8 cellular contexts compared by ENCODE assay signal in the genomic region with DNA sequence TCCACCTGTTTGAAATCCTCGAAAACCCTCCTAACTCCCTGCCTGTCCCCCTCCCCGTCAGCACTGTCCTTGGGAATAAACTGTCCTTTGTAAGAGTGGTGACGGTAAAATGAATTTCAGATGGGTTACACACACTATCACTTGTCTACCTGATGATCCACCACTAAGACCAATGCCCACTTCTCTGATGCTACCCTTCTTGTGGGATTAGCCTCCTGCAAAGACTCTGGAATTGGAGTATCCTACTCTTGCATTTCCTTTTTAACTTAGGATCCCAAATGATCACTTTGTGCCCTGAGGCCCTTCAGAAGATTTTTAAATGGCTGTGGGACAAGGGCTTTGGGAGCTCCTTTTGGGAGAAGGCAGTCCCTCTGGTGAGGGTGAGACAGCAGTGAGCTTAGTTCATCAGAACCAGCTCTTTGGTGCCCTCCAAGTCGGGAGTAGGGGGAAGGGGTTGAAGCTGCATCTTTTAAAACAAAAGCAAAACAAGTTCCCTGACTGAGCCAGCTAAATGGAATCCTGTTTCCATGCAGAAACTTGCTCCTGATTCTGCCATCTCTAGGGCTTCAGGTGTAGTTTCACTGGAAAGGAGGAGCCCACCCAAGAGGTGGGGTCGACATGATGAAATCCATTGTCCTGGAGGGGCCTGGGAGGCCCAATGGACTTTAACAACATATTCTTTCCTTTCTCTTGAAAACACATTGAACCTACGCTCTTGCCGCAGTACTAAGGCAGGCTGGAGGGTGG.
DNase-seq lines count a peak whose midpoint lies in the region; ATAC-seq, FAIRE-seq and TF ChIP-seq lines count a peak whose summit lies in the region.
"Had no signal": no experiment of that assay in that cellular context is flagged by ENCODE, and none has a peak within 500 bp of the region (broad histone marks: within the 10 kb centered on the region; RNA-seq: fewer than 3 reads in every experiment).

No MANE protein-coding gene starts in this region.

- peaks cover 20% of the 10 kb centered on the region for H3K27me3 Mint-ChIP-seq in endothelial cell (ENCODE audit: unreplicated experiment)

- peak overlapping the region; percentile 4; the same call in 1 of the 2 replicates for H3K27ac ChIP-seq in WERI-Rb-1
- H3K27ac ChIP-seq in smooth muscle cell (ENCODE audit: low read depth): peak overlapping the region; percentile 43

- peaks cover 17% of the 10 kb centered on the region for H3K4me1 ChIP-seq in smooth muscle cell (ENCODE audit: low read depth)

- no peak overlapping the region for H3K4me3 Mint-ChIP-seq in endothelial cell (ENCODE audit: unreplicated experiment)

- peaks cover 66% of the 10 kb centered on the region for H3K4me1 Mint-ChIP-seq in endothelial cell (ENCODE audit: unreplicated experiment)

- H4K20me1 ChIP-seq in smooth muscle cell (ENCODE audit: low read depth): peaks cover 95% of the 10 kb centered on the region

- TF ChIP-seq CTCF in WERI-Rb-1 (IDR thresholded peaks at IDR 0.05; ENCODE audit: low read depth, low read length) (no peak), endothelial cell (IDR thresholded peaks at IDR 0.05; ENCODE audit: unreplicated experiment) (no peak), smooth muscle cell (IDR thresholded peaks at IDR 0.05; ENCODE audit: borderline replicate concordance, insufficient read depth, poor library complexity, severe bottlenecking) (no peak)

- H2AFZ ChIP-seq in smooth muscle cell (ENCODE audit: low read depth): no peak overlapping the region

- DNase-seq in H7: peak; percentile 50
- DNase-seq in WERI-Rb-1: no peak
- DNase-seq in endothelial cell (ENCODE audit: low spot score): no peak
- DNase-seq in smooth muscle cell (lab: John Stamatoyannopoulos, UW; ENCODE audit: unreplicated experiment): no peak
- DNase-seq in frontal cortex (ENCODE audit: low spot score in 2 of 2): no peak
- no peak for DNase-seq in HK-2 (ENCODE audit: unreplicated experiment)
- DNase-seq: activated gamma-delta T cell had no signal

- peaks cover 33% of the 10 kb centered on the region for H3K36me3 Mint-ChIP-seq in endothelial cell (ENCODE audit: low read depth, unreplicated experiment)

- H3K4me3 ChIP-seq in H7 (ENCODE audit: insufficient read depth, low read depth, low read length) (no peak overlapping the region), WERI-Rb-1 (ENCODE audit: low read depth, low read length) (no peak overlapping the region), smooth muscle cell (no peak overlapping the region)

- H3K36me3 ChIP-seq in H7 (replicated peaks; ENCODE audit: control insufficient read depth, insufficient read depth, low read length): peaks cover 23% of the 10 kb centered on the region
- H3K36me3 ChIP-seq in WERI-Rb-1: peaks cover 68% of the 10 kb centered on the region
- no peaks in the 10 kb centered on the region for H3K36me3 ChIP-seq in smooth muscle cell (ENCODE audit: low read depth)

- H3K27me3 ChIP-seq in H7 (ENCODE audit: control insufficient read depth, insufficient read depth, low read length): no peaks in the 10 kb centered on the region
- H3K27me3 ChIP-seq in WERI-Rb-1 (ENCODE audit: insufficient read depth, low read depth, severe bottlenecking): no peaks in the 10 kb centered on the region
- H3K27me3 ChIP-seq in smooth muscle cell (ENCODE audit: low read depth): no peaks in the 10 kb centered on the region

- H3K79me2 ChIP-seq in smooth muscle cell (ENCODE audit: low read depth): peaks cover 10% of the 10 kb centered on the region

- no peak for FAIRE-seq in frontal cortex (lab: Jason Lieb, UNC)

- H3F3A ChIP-seq in smooth muscle cell (ENCODE audit: low read depth): peaks cover 49% of the 10 kb centered on the region

- H3K9ac ChIP-seq in smooth muscle cell (ENCODE audit: low read depth): no peak overlapping the region

- H3K9me3 Mint-ChIP-seq in endothelial cell (ENCODE audit: unreplicated experiment): no peaks in the 10 kb centered on the region

- H3K9me3 ChIP-seq in WERI-Rb-1 (ENCODE audit: severe bottlenecking) (no peaks in the 10 kb centered on the region), smooth muscle cell (replicated peaks; ENCODE audit: low read depth) (no peaks in the 10 kb centered on the region)

- 91% methylated on average over 7 of the region's 7 CpGs for WGBS in smooth muscle cell (ENCODE audit: low lambda C conversion rate)

- peak overlapping the region; percentile 89 for H3K27ac Mint-ChIP-seq in endothelial cell (ENCODE audit: unreplicated experiment)

- no peak overlapping the region for H3K4me2 ChIP-seq in smooth muscle cell

- ATAC-seq in HG03354 (IDR thresholded peaks at IDR 0.05; ENCODE audit: poor library complexity, severe bottlenecking, unreplicated experiment): no peak
